In genomic region chr22:24592846-24593809, GRCh38 we compare ENCODE assay signal across 8 cellular contexts. TPM values are rescaled to one million over a fixed set of nuclear protein-coding genes. Genes with fewer than 3 reads are reported as not detected.
DNase-seq lines count a peak whose midpoint lies in the region; ATAC-seq and TF ChIP-seq lines count a peak whose summit lies in the region.

TSS of gene LRRC75B (minus strand) at chr22:24593073. CDS start at chr22:24593039, 34 bp downstream.

- H3K4me3 ChIP-seq in GM06990 (replicated peaks; ENCODE audit: low read depth, low read length) (peak within 1 kb of the TSS; percentile 57), urinary bladder (ENCODE audit: low read depth, low read length) (peak within 1 kb of the TSS; percentile 63)

- H3K36me3 ChIP-seq in GM06990 (ENCODE audit: control insufficient read depth, insufficient read depth, low read length) (no peaks in the 10 kb centered on the region), urinary bladder (ENCODE audit: insufficient read depth) (no peaks in the 10 kb centered on the region)

- peaks cover 3% of the 10 kb centered on the region for H3K4me1 Mint-ChIP-seq in activated naive CD8-positive, alpha-beta T cell treated with anti-CD3 and anti-CD28 coated beads for 36 hours
- peaks cover 11% of the 10 kb centered on the region for H3K4me1 Mint-ChIP-seq in neural crest cell

- H3K27me3 ChIP-seq in GM06990 (replicated peaks; ENCODE audit: control insufficient read depth, insufficient read depth, low read length), result no peaks in the 10 kb centered on the region

- TF ChIP-seq CTCF in GM06990 (IDR thresholded peaks at IDR 0.05; ENCODE audit: insufficient read depth, low read length, poor library complexity, severe bottlenecking) (no peak), neural crest cell (conservative IDR thresholded peaks at IDR 0.05) (no peak)

- WGBS in urinary bladder, result 13% methylated on average over 83 of the region's 83 CpGs

- no peaks in the 10 kb centered on the region for H3K9me3 Mint-ChIP-seq in activated naive CD8-positive, alpha-beta T cell treated with anti-CD3 and anti-CD28 coated beads for 36 hours
- H3K9me3 Mint-ChIP-seq in neural crest cell, result no peaks in the 10 kb centered on the region

- H3K36me3 Mint-ChIP-seq in activated naive CD8-positive, alpha-beta T cell treated with anti-CD3 and anti-CD28 coated beads for 36 hours, result no peaks in the 10 kb centered on the region
- no peaks in the 10 kb centered on the region for H3K36me3 Mint-ChIP-seq in neural crest cell (ENCODE audit: low read depth)

- DNase-seq in 8988T (peak; percentile 94), GM06990 (ENCODE audit: extremely low read depth, insufficient read length) (peak; percentile 75), NCI-H460 (ENCODE audit: extremely low read depth, low read depth) (peak; percentile 69), glomerular visceral epithelial cell (ENCODE audit: extremely low spot score) (peak; percentile 87), neural crest cell (ENCODE audit: low read depth, low spot score) (peak; percentile 80)
- peak; percentile 59 for DNase-seq in activated naive CD8-positive, alpha-beta T cell treated with anti-CD3 and anti-CD28 coated beads for 36 hours

- peak within 1 kb of the TSS; percentile 77 for H3K4me3 Mint-ChIP-seq in activated naive CD8-positive, alpha-beta T cell treated with anti-CD3 and anti-CD28 coated beads for 36 hours
- peak within 1 kb of the TSS; percentile 96 for H3K4me3 Mint-ChIP-seq in neural crest cell

- no peak within 1 kb of the TSS for H3K27ac Mint-ChIP-seq in activated naive CD8-positive, alpha-beta T cell treated with anti-CD3 and anti-CD28 coated beads for 36 hours
- peak within 1 kb of the TSS; percentile 95 for H3K27ac Mint-ChIP-seq in neural crest cell (ENCODE audit: unreplicated experiment)

- peak; percentile 60 for ATAC-seq in HG02840 (IDR thresholded peaks at IDR 0.05; ENCODE audit: low FRiP score, unreplicated experiment)

- H3K27ac ChIP-seq in urinary bladder (ENCODE audit: low read depth), result peak within 1 kb of the TSS; percentile 27

- H3K27me3 Mint-ChIP-seq in activated naive CD8-positive, alpha-beta T cell treated with anti-CD3 and anti-CD28 coated beads for 36 hours, result peaks cover 21% of the 10 kb centered on the region
- H3K27me3 Mint-ChIP-seq in neural crest cell (ENCODE audit: low read depth), result no peaks in the 10 kb centered on the region

- no peaks in the 10 kb centered on the region for H3K4me1 ChIP-seq in urinary bladder (ENCODE audit: insufficient read depth)

RNA-seq across cellular contexts. Expression of gene LRRC75B, which starts in this region (rescaled TPM):
- total RNA-seq in NCI-H460 (2014; rRNA removed; shearing (Covaris generic)), result 4.3 and 5.5 TPM in 2 replicates
- polyA plus RNA-seq in NCI-H460 (2014; cell fraction: nucleus; rRNA removed), result 16.9 and 33.3 TPM in 2 replicates
- 1 to 10 TPM in 1 of 2 experiments, under 1 TPM in 1; 0.91 to 1.1 TPM for total RNA-seq in activated naive CD8-positive, alpha-beta T cell treated with anti-CD3 and anti-CD28 coated beads for 36 hours
- total RNA-seq in neural crest cell (15.4 and 16.7 TPM in 2 replicates), urinary bladder (9.6 TPM)
- polyA plus RNA-seq in urinary bladder, result 22.7 TPM

Comparison
In these comparisons a context has a peak if more than half of its experiments do, and no peak if none do; other contexts are left out.
1. Peak in every context shown above with its lines: DNase-seq, ATAC-seq, H3K4me3 ChIP-seq and H3K27ac ChIP-seq.